ENCODE assay signal across 17 cellular contexts in genomic region chr5:33195431-33196128, GRCh38.
DNase-seq lines count a peak whose midpoint lies in the region; ATAC-seq and TF ChIP-seq lines count a peak whose summit lies in the region.
"Had no signal": no experiment of that assay in that cellular context is flagged by ENCODE, and none has a peak within 500 bp of the region (broad histone marks: within the 10 kb centered on the region; RNA-seq: fewer than 3 reads in every experiment).

No MANE protein-coding gene starts in this region.

- no peaks in the 10 kb centered on the region for H3K9me2 ChIP-seq in SK-N-SH

- H3K27ac ChIP-seq in SK-N-SH (ENCODE audit: low read depth in 2 of 2, low read length in 1 of 2): peak overlapping the region; percentile 1 to 65; a peak in 3 of 4 replicates
- no peak overlapping the region for H3K27ac ChIP-seq in fibroblast of lung (ENCODE audit: insufficient read depth, low read length)
- no peak overlapping the region for H3K27ac ChIP-seq in naive thymus-derived CD4-positive, alpha-beta T cell (ENCODE audit: low read depth, low read length)
- H3K27ac ChIP-seq: psoas muscle had no signal

- intact Hi-C loops in naive thymus-derived CD4-positive, alpha-beta T cell (cut with micrococcal nuclease): no loop called here

- peak overlapping the region; percentile 23 for H3K4me2 ChIP-seq in SK-N-SH
- peak overlapping the region; percentile 59 for H3K4me2 ChIP-seq in fibroblast of lung (ENCODE audit: extremely low read depth, insufficient read depth, low read length)

- H3K4me1 Mint-ChIP-seq in naive thymus-derived CD4-positive, alpha-beta T cell: no peaks in the 10 kb centered on the region
- H3K4me1 Mint-ChIP-seq: CD4-positive, alpha-beta memory T cell had no signal

- H3K4me1 ChIP-seq in SK-N-SH (ENCODE audit: control insufficient read depth in 1 of 2, insufficient read depth in 2 of 2, low read depth in 1 of 2, low read length in 1 of 2): peaks cover 0 to 10% of the 10 kb centered on the region in 2 experiments; a peak in 1 of 4 replicates
- no peaks in the 10 kb centered on the region for H3K4me1 ChIP-seq in fibroblast of lung (ENCODE audit: control insufficient read depth, extremely low read depth, insufficient read depth, low read length)
- no peaks in the 10 kb centered on the region for H3K4me1 ChIP-seq in naive thymus-derived CD4-positive, alpha-beta T cell (ENCODE audit: control insufficient read depth in 2 of 2, insufficient read depth in 2 of 2, low read length in 2 of 2)
- H3K4me1 ChIP-seq: psoas muscle had no signal

- H3K27me3 ChIP-seq in SK-N-SH (ENCODE audit: insufficient read depth): no peaks in the 10 kb centered on the region
- H3K27me3 ChIP-seq in fibroblast of lung (ENCODE audit: control insufficient read depth, insufficient read depth, low read length): no peaks in the 10 kb centered on the region
- H3K27me3 ChIP-seq in naive thymus-derived CD4-positive, alpha-beta T cell (ENCODE audit: control insufficient read depth in 2 of 2, insufficient read depth in 2 of 2, low read length in 2 of 2): no peaks in the 10 kb centered on the region

- H3K4me3 Mint-ChIP-seq in naive thymus-derived CD4-positive, alpha-beta T cell: no peak overlapping the region
- H3K4me3 Mint-ChIP-seq: CD4-positive, alpha-beta memory T cell; type B pancreatic cell had no signal

- TF ChIP-seq CTCF in SK-N-SH (IDR thresholded peaks at IDR 0.05): no peak
- TF ChIP-seq CTCF in fibroblast of lung (conservative IDR thresholded peaks at IDR 0.05 in 1 of 2, IDR thresholded peaks at IDR 0.05 in 1 of 2; ENCODE audit: low read depth in 1 of 2, low read length in 2 of 2): no peak
- TF ChIP-seq CTCF in retinal pigment epithelial cell (conservative IDR thresholded peaks at IDR 0.05; ENCODE audit: low read depth, low read length): no peak

- H3K36me3 ChIP-seq in SK-N-SH (replicated peaks in 1 of 2; ENCODE audit: control insufficient read depth in 1 of 2, insufficient read depth in 2 of 2, low read length in 1 of 2) (no peaks in the 10 kb centered on the region), fibroblast of lung (ENCODE audit: control insufficient read depth, insufficient read depth, low read length) (no peaks in the 10 kb centered on the region)
- no peaks in the 10 kb centered on the region for H3K36me3 ChIP-seq in naive thymus-derived CD4-positive, alpha-beta T cell (ENCODE audit: control insufficient read depth in 2 of 3, insufficient read depth in 3 of 3, low read length in 3 of 3)

- no peaks in the 10 kb centered on the region for H3K36me3 Mint-ChIP-seq in naive thymus-derived CD4-positive, alpha-beta T cell
- H3K36me3 Mint-ChIP-seq: CD4-positive, alpha-beta memory T cell; type B pancreatic cell had no signal

- H4K20me1 ChIP-seq in SK-N-SH (ENCODE audit: insufficient read depth) (no peaks in the 10 kb centered on the region), fibroblast of lung (ENCODE audit: control insufficient read depth, extremely low read depth, insufficient read depth, low read length) (no peaks in the 10 kb centered on the region)

- WGBS in SK-N-SH (ENCODE audit: low lambda C conversion rate): 13% methylated on average over 3 of the region's 3 CpGs

- H3K79me2 ChIP-seq in SK-N-SH (ENCODE audit: insufficient read depth): no peaks in the 10 kb centered on the region
- no peaks in the 10 kb centered on the region for H3K79me2 ChIP-seq in fibroblast of lung (ENCODE audit: control insufficient read depth, insufficient read depth, low read length)

- DNase-seq in ELR (ENCODE audit: low read depth): peak; percentile 47
- no peak for DNase-seq in SK-N-SH
- DNase-seq in fibroblast of lung (ENCODE audit: low read depth in 2 of 2): peak; percentile 47 to 83
- peak; percentile 28 for DNase-seq in retinal pigment epithelial cell (ENCODE audit: low read depth)
- DNase-seq in naive thymus-derived CD4-positive, alpha-beta T cell: no peak
- DNase-seq: activated naive CD4-positive, alpha-beta T cell treated with anti-CD3 and anti-CD28 coated beads, Interleukin-2, amount 50 U/mL, for 16 hours; CD4-positive, alpha-beta memory T cell; mucosa of descending colon; NCI-H1417 treated with DMSO at 0.1 percent for 48 hours; psoas muscle; stimulated activated CD4-positive, alpha-beta T cell treated with anti-CD3 and anti-CD28 coated beads, Interleukin-2, amount 100 ng/mL, for 24 hours had no signal

- H3K9ac ChIP-seq in SK-N-SH: peak overlapping the region; percentile 4; the same call in 1 of the 2 replicates
- no peak overlapping the region for H3K9ac ChIP-seq in fibroblast of lung (ENCODE audit: insufficient read depth, low read length)

- H3K27ac Mint-ChIP-seq in naive thymus-derived CD4-positive, alpha-beta T cell: no peak overlapping the region
- H3K27ac Mint-ChIP-seq: CD4-positive, alpha-beta memory T cell; type B pancreatic cell had no signal

- peaks cover 5 to 25% (median 8%) of the 10 kb centered on the region in 11 donors for H3K9me3 Mint-ChIP-seq in naive thymus-derived CD4-positive, alpha-beta T cell

- no peak for TF ChIP-seq EP300 in SK-N-SH (IDR thresholded peaks at IDR 0.05; ENCODE audit: borderline replicate concordance in 1 of 2, low read depth in 1 of 2, low read length in 1 of 2)

- H3K4me3 ChIP-seq in SK-N-SH (ENCODE audit: low read depth in 2 of 2, low read length in 1 of 2): no peak overlapping the region; a peak in 1 of 4 replicates
- no peak overlapping the region for H3K4me3 ChIP-seq in fibroblast of lung (replicated peaks in 1 of 4; ENCODE audit: control extremely low read depth in 1 of 4, insufficient read depth in 1 of 4, low read depth in 3 of 4, low read length in 4 of 4)
- no peak overlapping the region for H3K4me3 ChIP-seq in retinal pigment epithelial cell (ENCODE audit: low read length)
- no peak overlapping the region for H3K4me3 ChIP-seq in naive thymus-derived CD4-positive, alpha-beta T cell (ENCODE audit: low read length)
- H3K4me3 ChIP-seq: K562, mucosa of descending colon, psoas muscle had no signal

- H3K27me3 Mint-ChIP-seq in naive thymus-derived CD4-positive, alpha-beta T cell: no peaks in the 10 kb centered on the region
- H3K27me3 Mint-ChIP-seq: CD4-positive, alpha-beta memory T cell; type B pancreatic cell had no signal

- no peaks in the 10 kb centered on the region for H3K9me3 ChIP-seq in SK-N-SH
- H3K9me3 ChIP-seq in fibroblast of lung (ENCODE audit: control insufficient read depth, insufficient read depth, low read depth, low read length): no peaks in the 10 kb centered on the region
- no peaks in the 10 kb centered on the region for H3K9me3 ChIP-seq in naive thymus-derived CD4-positive, alpha-beta T cell (ENCODE audit: control insufficient read depth in 2 of 3, low read length in 3 of 3)
- H3K9me3 ChIP-seq: mucosa of descending colon had no signal

- TF ChIP-seq RAD21 in SK-N-SH (IDR thresholded peaks at IDR 0.05; ENCODE audit: low read length): no peak

- no peak for ATAC-seq in GM21825 (IDR thresholded peaks at IDR 0.05; ENCODE audit: unreplicated experiment)
- no peak for ATAC-seq in GM18868 (IDR thresholded peaks at IDR 0.05; ENCODE audit: unreplicated experiment)
- no peak for ATAC-seq in naive thymus-derived CD4-positive, alpha-beta T cell
- ATAC-seq in HG03460 (IDR thresholded peaks at IDR 0.05; ENCODE audit: unreplicated experiment): no peak
- ATAC-seq: K562, mucosa of descending colon, Panc1, psoas muscle had no signal

- peaks cover 33% of the 10 kb centered on the region for H3F3A ChIP-seq in SK-N-SH (replicated peaks; ENCODE audit: insufficient read depth)

- peak overlapping the region; percentile 20; the same call in 1 of the 2 replicates for H2AFZ ChIP-seq in SK-N-SH (ENCODE audit: low read depth)
- H2AFZ ChIP-seq in fibroblast of lung (ENCODE audit: low read length): peak overlapping the region; percentile 23

- POLR2A ChIA-PET in SK-N-SH (lab: Yijun Ruan, JAX): no interaction called here
- POLR2A ChIA-PET in naive thymus-derived CD4-positive, alpha-beta T cell (lab: Charles Lee): no interaction called here

- CTCF ChIA-PET in SK-N-SH (lab: Yijun Ruan, JAX): interaction anchor here (0.9 kb wide), 1 partner anchor 14 kb away, joined by 4 read pairs; no protein-coding TSS in a partner anchor
- CTCF ChIA-PET in naive thymus-derived CD4-positive, alpha-beta T cell (lab: Charles Lee): no interaction called here

TF ChIP-seq in SK-N-SH, 30 proteins besides CTCF, POLR2A, EP300 and RAD21:
- TF ChIP-seq JUND (IDR thresholded peaks at IDR 0.05): peak; percentile 44; the same call in 1 of the 2 replicates
- no peak for TF ChIP-seq YY1 (IDR thresholded peaks at IDR 0.05; ENCODE audit: low read depth)
- no peak for TF ChIP-seq CHD2 (IDR thresholded peaks at IDR 0.05; ENCODE audit: low read length, partially characterized antibody)
- TF ChIP-seq, protein P1, sequence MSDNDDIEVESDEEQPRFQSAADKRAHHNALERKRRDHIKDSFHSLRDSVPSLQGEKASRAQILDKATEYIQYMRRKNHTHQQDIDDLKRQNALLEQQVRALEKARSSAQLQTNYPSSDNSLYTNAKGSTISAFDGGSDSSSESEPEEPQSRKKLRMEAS (IDR thresholded peaks at IDR 0.05; ENCODE audit: low read depth): no peak
- no peak for TF ChIP-seq REST (IDR thresholded peaks at IDR 0.05; ENCODE audit: low read depth, low read length)
- peak; percentile 40 for TF ChIP-seq TCF12 (IDR thresholded peaks at IDR 0.05)

Comparison
In these comparisons a context has a peak if more than half of its experiments do, and no peak if none do; other contexts are left out.
1. DNase-seq: peak in ELR (single experiment), fibroblast of lung (2 of 2) and retinal pigment epithelial cell (single experiment); none in SK-N-SH (single experiment) and naive thymus-derived CD4-positive, alpha-beta T cell (0 of 9).
2. H3K27ac ChIP-seq: peak in SK-N-SH (2 of 2); none in fibroblast of lung (single experiment) and naive thymus-derived CD4-positive, alpha-beta T cell (single experiment).